In the genomic region with DNA sequence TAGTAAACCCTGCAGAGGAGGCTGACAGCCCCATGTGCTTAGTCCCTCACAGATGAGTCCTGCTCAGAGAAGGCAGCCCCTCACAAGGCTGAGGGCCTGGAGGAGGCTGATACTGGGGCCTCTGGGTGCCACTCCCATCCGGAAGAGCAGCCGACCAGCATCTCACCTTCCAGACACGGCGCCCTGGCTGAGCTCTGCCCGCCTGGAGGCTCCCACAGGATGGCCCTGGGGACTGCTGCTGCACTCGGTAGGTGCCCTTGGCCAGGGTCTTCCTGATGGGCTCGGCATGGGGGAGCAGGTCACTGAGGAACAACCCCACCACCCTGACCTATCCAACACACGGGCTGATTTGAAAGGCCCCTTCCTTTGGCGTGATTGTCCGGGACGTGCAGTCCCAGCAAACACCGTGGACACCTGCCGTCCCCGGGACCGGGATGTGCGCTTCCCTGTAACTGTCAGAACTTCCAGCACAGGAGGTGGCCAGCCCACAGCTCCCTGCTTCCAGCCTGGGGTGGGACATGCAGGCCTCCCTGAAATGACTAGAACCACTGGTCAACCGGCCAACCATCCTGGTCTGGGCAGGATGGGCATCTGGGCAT, we compare ENCODE assay signal across 17 cellular contexts. TPM values are rescaled to one million over a fixed set of nuclear protein-coding genes. Genes with fewer than 3 reads are reported as not detected.
DNase-seq lines count a peak whose midpoint lies in the region; ATAC-seq, FAIRE-seq and TF ChIP-seq lines count a peak whose summit lies in the region.
"Had no signal": no experiment of that assay in that cellular context is flagged by ENCODE, and none has a peak within 500 bp of the region (broad histone marks: within the 10 kb centered on the region; RNA-seq: fewer than 3 reads in every experiment).

No MANE protein-coding gene starts in this region.

- H3K4me3 ChIP-seq in A549: no peak overlapping the region
- H3K4me3 ChIP-seq in BLaER1: no peak overlapping the region
- H3K4me3 ChIP-seq in HepG2 (replicated peaks in 1 of 3; ENCODE audit: insufficient read depth in 1 of 3, low read depth in 2 of 3, low read length in 3 of 3): no peak overlapping the region
- H3K4me3 ChIP-seq in osteoblast (ENCODE audit: insufficient read depth, low read length): no peak overlapping the region

- TF ChIP-seq RAD21 in A549 (conservative IDR thresholded peaks at IDR 0.05 in 1 of 2, IDR thresholded peaks at IDR 0.05 in 1 of 2) (no peak), HepG2 (CRISPR knock-in tag; IDR thresholded peaks at IDR 0.05) (no peak)

- no TSS peak for BruUV-seq in HepG2 (replicated peaks; lab: Mats Ljungman, UMichigan)

- no peaks in the 10 kb centered on the region for H3K79me2 ChIP-seq in HepG2 (ENCODE audit: insufficient read depth, low read length)
- peaks cover 5% of the 10 kb centered on the region for H3K79me2 ChIP-seq in osteoblast (ENCODE audit: insufficient read depth, low read length)

- H4K20me1 ChIP-seq in BLaER1 (no peaks in the 10 kb centered on the region), HepG2 (ENCODE audit: insufficient read depth, low read length) (no peaks in the 10 kb centered on the region), osteoblast (ENCODE audit: insufficient read depth, low read length) (no peaks in the 10 kb centered on the region)

- no peak for TF ChIP-seq EP300 in A549 (IDR thresholded peaks at IDR 0.05)
- TF ChIP-seq EP300 in HepG2 (IDR thresholded peaks at IDR 0.05; ENCODE audit: low read depth in 2 of 2, low read length in 2 of 2): no peak
- no peak for TF ChIP-seq EP300 in HepG2 (CRISPR knock-in tag; IDR thresholded peaks at IDR 0.05; ENCODE audit: borderline replicate concordance)

- intact Hi-C loops in HepG2 (cut with micrococcal nuclease; ENCODE audit: unreplicated experiment): no loop called here

- H3K27me3 ChIP-seq in BLaER1 (no peaks in the 10 kb centered on the region), HepG2 (ENCODE audit: control insufficient read depth in 1 of 2, insufficient read depth in 2 of 2, low read length in 2 of 2) (peaks cover 3 to 29% of the 10 kb centered on the region in 2 experiments; a peak in 4 of 5 replicates), osteoblast (ENCODE audit: insufficient read depth, low read length) (no peaks in the 10 kb centered on the region)

- FAIRE-seq in A549 (lab: Jason Lieb, UNC) (no peak), HepG2 (lab: Jason Lieb, UNC) (no peak)
- FAIRE-seq: GM12891 had no signal

- H3K4me2 ChIP-seq in A549: no peak overlapping the region
- H3K4me2 ChIP-seq in BLaER1: peak overlapping the region; percentile 47
- H3K4me2 ChIP-seq in HepG2 (ENCODE audit: low read depth, low read length): no peak overlapping the region
- H3K4me2 ChIP-seq in osteoblast (ENCODE audit: insufficient read depth, low read length): no peak overlapping the region

- no peak overlapping the region for H3K27ac Mint-ChIP-seq in stimulated activated memory B cell treated with anti-CD40 and anti-IgM and Interleukin-4, amounts not matched to agents 10 μg/mL and 1 μg/mL and 100 μg/mL, for 72 hours
- H3K27ac Mint-ChIP-seq: CD4-positive, alpha-beta T cell; H9 had no signal

- no peak; the same call in 1 of the 2 replicates for TF ChIP-seq POLR2A in A549 (IDR thresholded peaks at IDR 0.05; ENCODE audit: low read length)
- no peak for TF ChIP-seq POLR2A in HepG2 (IDR thresholded peaks at IDR 0.05; ENCODE audit: insufficient read depth in 1 of 2, low read depth in 2 of 2, low read length in 2 of 2)

- H3K27ac ChIP-seq in A549 (peak overlapping the region in 1 of 2 experiments; percentile 35; a peak in 1 of 6 replicates), BLaER1 (peak overlapping the region; percentile 49), HepG2 (ENCODE audit: extremely low read length, insufficient read depth, low read length) (no peak overlapping the region), osteoblast (ENCODE audit: low read depth, low read length) (no peak overlapping the region)

- in situ Hi-C loops in HepG2 (cut with HindIII; ENCODE audit: extremely low pct_ligation_motif_present, low pct_unique_long_range_greater_than_20kb): no loop called here

- no peak overlapping the region for H3K4me3 Mint-ChIP-seq in stimulated activated memory B cell treated with anti-CD40 and anti-IgM and Interleukin-4, amounts not matched to agents 10 μg/mL and 1 μg/mL and 100 μg/mL, for 72 hours
- H3K4me3 Mint-ChIP-seq: CD4-positive, alpha-beta T cell; H9 had no signal

- no peak for DNase-seq in A549 (ENCODE audit: low read depth in 1 of 2, low spot score in 1 of 2)
- DNase-seq in HepG2 (ENCODE audit: low spot score): no peak
- DNase-seq in osteoblast (ENCODE audit: insufficient read length, low spot score, missing footprints): peak; percentile 23
- DNase-seq in occipital lobe (lab: John Stamatoyannopoulos, UW): no peak
- DNase-seq in COLO668 (lab: John Stamatoyannopoulos, UW; ENCODE audit: unreplicated experiment): no peak
- no peak for DNase-seq in GM10266 (ENCODE audit: extremely low spot score)
- DNase-seq: CD4-positive, alpha-beta T cell; DMS79; GOT3; H9 had no signal

- TF ChIP-seq CTCF in A549 (IDR thresholded peaks at IDR 0.05) (no peak), HepG2 (CRISPR knock-in tag; IDR thresholded peaks at IDR 0.05) (no peak), osteoblast (IDR thresholded peaks at IDR 0.05; ENCODE audit: extremely low read depth, low read depth, low read length) (no peak), GM10266 (IDR thresholded peaks at IDR 0.05; ENCODE audit: control insufficient read depth, insufficient read depth, low read depth, missing control alignments) (no peak)

- no peaks in the 10 kb centered on the region for H3K27me3 Mint-ChIP-seq in stimulated activated memory B cell treated with anti-CD40 and anti-IgM and Interleukin-4, amounts not matched to agents 10 μg/mL and 1 μg/mL and 100 μg/mL, for 72 hours
- H3K27me3 Mint-ChIP-seq: CD4-positive, alpha-beta T cell had no signal

- H3K9me3 ChIP-seq in A549 (no peaks in the 10 kb centered on the region), BLaER1 (0 out of 2 replicates have a peak, but pooled peaks cover 3% of the 10 kb centered on the region), HepG2 (ENCODE audit: low read length) (no peaks in the 10 kb centered on the region), osteoblast (ENCODE audit: low read depth, low read length) (no peaks in the 10 kb centered on the region)

- H3K36me3 ChIP-seq in BLaER1 (no peaks in the 10 kb centered on the region), HepG2 (replicated peaks in 1 of 2; ENCODE audit: control insufficient read depth in 1 of 2, insufficient read depth in 2 of 2, low read length in 2 of 2) (no peaks in the 10 kb centered on the region), osteoblast (ENCODE audit: insufficient read depth, low read length) (peaks cover 35% of the 10 kb centered on the region)

- CTCF ChIA-PET in A549 (lab: Yijun Ruan, JAX) (interaction anchor here (1.3 to 2.4 kb wide), 3 partner anchors 10 to 55 kb away, joined by 3 to 18 read pairs (median 8); no protein-coding TSS in a partner anchor), HepG2 (lab: Yijun Ruan, JAX; ENCODE audit: low intra/inter-chr PET ratio, low total read pairs) (no interaction called here)

- no peaks in the 10 kb centered on the region for H3K9me3 Mint-ChIP-seq in stimulated activated memory B cell treated with anti-CD40 and anti-IgM and Interleukin-4, amounts not matched to agents 10 μg/mL and 1 μg/mL and 100 μg/mL, for 72 hours
- H3K9me3 Mint-ChIP-seq: CD4-positive, alpha-beta T cell; H9 had no signal

- no peaks in the 10 kb centered on the region for H3K36me3 Mint-ChIP-seq in stimulated activated memory B cell treated with anti-CD40 and anti-IgM and Interleukin-4, amounts not matched to agents 10 μg/mL and 1 μg/mL and 100 μg/mL, for 72 hours

- 99% methylated on average over 13 of the region's 17 CpGs for WGBS in A549 (ENCODE audit: missing lambda C conversion rate)
- WGBS in HepG2 (ENCODE audit: low lambda C conversion rate): 70% methylated on average over 4 of the region's 17 CpGs

- POLR2A ChIA-PET in A549 (lab: Yijun Ruan, JAX): no interaction called here
- POLR2A ChIA-PET in HepG2 (lab: Yijun Ruan, JAX): no interaction called here

- ATAC-seq in A549 (peak; percentile 14 to 28; a peak in 3 of 6 replicates), HepG2 (peak; percentile 45)
- no peak for ATAC-seq in stimulated activated memory B cell treated with anti-CD40 and anti-IgM and Interleukin-4, amounts not matched to agents 10 μg/mL and 1 μg/mL and 100 μg/mL, for 72 hours

- H3K4me1 Mint-ChIP-seq in stimulated activated memory B cell treated with anti-CD40 and anti-IgM and Interleukin-4, amounts not matched to agents 10 μg/mL and 1 μg/mL and 100 μg/mL, for 72 hours: peaks cover 16% of the 10 kb centered on the region
- H3K4me1 Mint-ChIP-seq: H9 had no signal

- H3K4me1 ChIP-seq in A549 (no peaks in the 10 kb centered on the region), BLaER1 (peaks cover 45% of the 10 kb centered on the region), HepG2 (ENCODE audit: insufficient read depth, low read length) (peaks cover 9% of the 10 kb centered on the region), osteoblast (ENCODE audit: insufficient read depth, low read length) (no peaks in the 10 kb centered on the region)

- H2AFZ ChIP-seq in HepG2 (ENCODE audit: low read length): no peak overlapping the region
- no peak overlapping the region for H2AFZ ChIP-seq in osteoblast (ENCODE audit: low read length)

- H3K9ac ChIP-seq in BLaER1: peak overlapping the region; percentile 51; the same call in 1 of the 2 replicates
- H3K9ac ChIP-seq in HepG2 (ENCODE audit: insufficient read depth, low read depth, low read length): no peak overlapping the region

RNA-seq across cellular contexts. Expression of a gene that starts 38.6 kb away (rescaled TPM):
- polyA plus RNA-seq in A549 (2011; rRNA removed) (350 and 419 TPM in 2 replicates), A549 (2017; fragmentation: RNase III; extraction: RNeasy Plus Mini Kit Qiagen cat#74134 plus additional on column Dnase treatment) (184 to 219 TPM (median 218 TPM) in 3 replicates), HepG2 (2011; rRNA removed) (0.12 and 0.27 TPM in 2 replicates)
- 231 and 238 TPM in 2 replicates for polyA plus RNA-seq in A549 (2012; cell fraction: cytosol; rRNA removed)
- 1,019 and 1,045 TPM in 2 replicates for polyA plus RNA-seq in A549 (2012; cell fraction: nucleus; rRNA removed)
- polyA minus RNA-seq in A549 (2011; rRNA and poly(A)+ RNA removed): 288 and 355 TPM in 2 replicates
- total RNA-seq in HepG2 (2016; rRNA removed; fragmentation: Illumina TruSeq; extraction: Trizol) (not detected in 2 replicates), osteoblast (25.7 and 32.1 TPM in 2 replicates), occipital lobe (0.94 TPM)
- total RNA-seq in HepG2 (2016; cell fraction: cytosol; rRNA removed; fragmentation: Illumina TruSeq; extraction: Trizol; ENCODE audit: low read depth): not detected in 2 replicates
- not detected in 2 replicates for total RNA-seq in HepG2 (2016; cell fraction: insoluble cytoplasmic fraction; rRNA removed; fragmentation: Illumina TruSeq; extraction: Trizol)
- total RNA-seq in HepG2 (2016; cell fraction: membrane; rRNA removed; fragmentation: Illumina TruSeq; extraction: Trizol): not detected in 2 replicates
- not detected in 2 replicates for total RNA-seq in HepG2 (2016; cell fraction: nucleus; rRNA removed; fragmentation: Illumina TruSeq; extraction: Trizol)
- 0.10 TPM in 1 of 2 replicates, not detected in the other for polyA plus RNA-seq in HepG2 (2011; cell fraction: cytosol; rRNA removed)
- 0.88 and 1.00 TPM in 2 replicates for polyA plus RNA-seq in HepG2 (2011; cell fraction: nucleus; rRNA removed)
- polyA plus RNA-seq in HepG2 (2012): 0.17 and 0.28 TPM in 2 replicates
- not detected in 2 replicates for polyA plus RNA-seq in HepG2 (2016; cell fraction: cytosol; fragmentation: Illumina TruSeq; extraction: Trizol; ENCODE audit: low read depth)
- polyA plus RNA-seq in HepG2 (2016; cell fraction: insoluble cytoplasmic fraction; fragmentation: Illumina TruSeq; extraction: Trizol; ENCODE audit: low read depth): not detected in 2 replicates
- polyA plus RNA-seq in HepG2 (2016; cell fraction: membrane; fragmentation: Illumina TruSeq; extraction: Trizol; ENCODE audit: low read depth): not detected in 2 replicates
- not detected in 2 replicates for polyA plus RNA-seq in HepG2 (2016; cell fraction: nucleus; fragmentation: Illumina TruSeq; extraction: Trizol; ENCODE audit: insufficient read depth, low read depth)
- polyA minus RNA-seq in HepG2 (2011; rRNA and poly(A)+ RNA removed; ENCODE audit: low replicate concordance): 1.0 TPM in 1 of 2 replicates, not detected in the other
- not detected in 2 replicates for polyA minus RNA-seq in HepG2 (2011; cell fraction: cytosol; rRNA and poly(A)+ RNA removed)
- polyA minus RNA-seq in HepG2 (2011; cell fraction: nucleus; rRNA and poly(A)+ RNA removed): not detected in 2 replicates
- total RNA-seq: A673, HT1080 had no signal

RNA-seq across cellular contexts. Expression of a gene that starts 40.7 kb away (rescaled TPM):
- polyA plus RNA-seq in A549 (2011; rRNA removed) (not detected in 2 replicates), A549 (2017; fragmentation: RNase III; extraction: RNeasy Plus Mini Kit Qiagen cat#74134 plus additional on column Dnase treatment) (not detected in 3 replicates), HepG2 (2011; rRNA removed) (not detected in 2 replicates)
- polyA plus RNA-seq in A549 (2012; cell fraction: cytosol; rRNA removed): not detected in 2 replicates
- polyA plus RNA-seq in A549 (2012; cell fraction: nucleus; rRNA removed): not detected in 2 replicates
- not detected in 2 replicates for polyA minus RNA-seq in A549 (2011; rRNA and poly(A)+ RNA removed)
- total RNA-seq in HepG2 (2016; rRNA removed; fragmentation: Illumina TruSeq; extraction: Trizol) (not detected in 2 replicates), osteoblast (not detected in 2 replicates), occipital lobe (not detected)
- not detected in 2 replicates for total RNA-seq in HepG2 (2016; cell fraction: cytosol; rRNA removed; fragmentation: Illumina TruSeq; extraction: Trizol; ENCODE audit: low read depth)
- total RNA-seq in HepG2 (2016; cell fraction: insoluble cytoplasmic fraction; rRNA removed; fragmentation: Illumina TruSeq; extraction: Trizol): not detected in 2 replicates
- not detected in 2 replicates for total RNA-seq in HepG2 (2016; cell fraction: membrane; rRNA removed; fragmentation: Illumina TruSeq; extraction: Trizol)
- total RNA-seq in HepG2 (2016; cell fraction: nucleus; rRNA removed; fragmentation: Illumina TruSeq; extraction: Trizol): not detected in 2 replicates
- polyA plus RNA-seq in HepG2 (2011; cell fraction: cytosol; rRNA removed): not detected in 2 replicates
- polyA plus RNA-seq in HepG2 (2011; cell fraction: nucleus; rRNA removed): not detected in 2 replicates
- polyA plus RNA-seq in HepG2 (2012): not detected in 2 replicates
- polyA plus RNA-seq in HepG2 (2016; cell fraction: cytosol; fragmentation: Illumina TruSeq; extraction: Trizol; ENCODE audit: low read depth): not detected in 2 replicates
- not detected in 2 replicates for polyA plus RNA-seq in HepG2 (2016; cell fraction: insoluble cytoplasmic fraction; fragmentation: Illumina TruSeq; extraction: Trizol; ENCODE audit: low read depth)
- polyA plus RNA-seq in HepG2 (2016; cell fraction: membrane; fragmentation: Illumina TruSeq; extraction: Trizol; ENCODE audit: low read depth): not detected in 2 replicates
- polyA plus RNA-seq in HepG2 (2016; cell fraction: nucleus; fragmentation: Illumina TruSeq; extraction: Trizol; ENCODE audit: insufficient read depth, low read depth): not detected in 2 replicates
- not detected in 2 replicates for polyA minus RNA-seq in HepG2 (2011; rRNA and poly(A)+ RNA removed; ENCODE audit: low replicate concordance)
- polyA minus RNA-seq in HepG2 (2011; cell fraction: cytosol; rRNA and poly(A)+ RNA removed): not detected in 2 replicates
- not detected in 2 replicates for polyA minus RNA-seq in HepG2 (2011; cell fraction: nucleus; rRNA and poly(A)+ RNA removed)
- total RNA-seq: A673; CD4-positive, alpha-beta T cell; G401; H9; HT1080 had no signal
- polyA plus RNA-seq: BJ had no signal

Comparison
In these comparisons a context has a peak if more than half of its experiments do, and no peak if none do; other contexts are left out.
1. RNA of a gene that starts 38.6 kb away (total RNA-seq): 25.7 to 32.1 TPM in osteoblast; 0.94 TPM in occipital lobe (single experiment) and not detected in HepG2; every median in the first group is over 10 times any median in the second.